16 cellular contexts compared by ENCODE assay signal in genomic region chr7:134939136-134939535, GRCh38.
"Had no signal": no experiment of that assay in that cellular context is flagged by ENCODE, and none has a peak within 500 bp of the region (broad histone marks: within the 10 kb centered on the region; RNA-seq: fewer than 3 reads in every experiment).

No MANE protein-coding gene starts in this region.

- H3K27me3 ChIP-seq: vagina had no signal

- H3K4me3 ChIP-seq: lower lobe of right lung, SK-N-MC, vagina had no signal

- H3K27ac ChIP-seq: lower lobe of right lung, SK-N-MC, vagina had no signal

- H3K9me3 ChIP-seq: lower lobe of right lung, vagina had no signal

- DNase-seq: activated B cell treated with CpG ODN at 0.5 μM for 24 hours; activated CD4-positive, alpha-beta T cell treated with anti-CD3 and anti-CD28 coated beads, Interleukin-2, amount 10 ng/mL, durations not matched to agents 24 days and 14 days; activated CD8-positive, alpha-beta memory T cell treated with anti-CD3 and anti-CD28 coated beads, Interleukin-2, amount 50 U/mL, for 4 hours; activated naive CD4-positive, alpha-beta T cell treated with anti-CD3 and anti-CD28 coated beads for 36 hours; activated T-cell treated with anti-CD3 and anti-CD28 coated beads, Interleukin-2, amount 50 U/mL, for 4 hours; effector CD4-positive, alpha-beta T cell; left cardiac atrium; lower lobe of right lung; nucleus accumbens; small intestine; stimulated activated CD4-positive, alpha-beta T cell treated with anti-CD3 and anti-CD28 coated beads, Interleukin-4, amount 100 ng/mL, for 1 hour; stimulated activated naive CD8-positive, alpha-beta T cell treated with anti-CD3 and anti-CD28 coated beads, Interleukin-15, amount 100 ng/mL, for 72 hours had no signal

- ATAC-seq: activated T-cell treated with anti-CD3 and anti-CD28 coated beads, Interleukin-2, amount 50 U/mL, for 4 hours; esophagus mucosa; left cardiac atrium; lower lobe of right lung; stimulated activated naive CD8-positive, alpha-beta T cell treated with anti-CD3 and anti-CD28 coated beads, Interleukin-15, amount 100 ng/mL, for 72 hours had no signal

- FAIRE-seq: small intestine, TTC549 had no signal
